8 cellular contexts compared by ENCODE assay signal in genomic region chr17:20116683-20117309, GRCh38.
DNase-seq lines count a peak whose midpoint lies in the region; ATAC-seq and TF ChIP-seq lines count a peak whose summit lies in the region.

No MANE protein-coding gene starts in this region.

- H3K27ac Mint-ChIP-seq in T-helper 2 cell treated with Interferon-gamma antibody and Interleukin-4, amounts not matched to agents 5 μg/mL and 100 μg/mL, for 36 hours, result no peak overlapping the region
- H3K27ac Mint-ChIP-seq in immature natural killer cell, result no peak overlapping the region

- H3K36me3 ChIP-seq in DOHH2 (ENCODE audit: control insufficient read depth, low read length) (no peaks in the 10 kb centered on the region), KMS-11 (ENCODE audit: insufficient read depth) (no peaks in the 10 kb centered on the region)

- H3K4me3 ChIP-seq in DOHH2 (ENCODE audit: low read length), result no peak overlapping the region
- no peak overlapping the region for H3K4me3 ChIP-seq in KMS-11 (IDR thresholded peaks at IDR 0.05; ENCODE audit: insufficient read depth, low read depth, low read length)

- H3K4me1 Mint-ChIP-seq in T-helper 2 cell treated with Interferon-gamma antibody and Interleukin-4, amounts not matched to agents 5 μg/mL and 100 μg/mL, for 36 hours (ENCODE audit: low read depth), result peaks cover 2% of the 10 kb centered on the region
- H3K4me1 Mint-ChIP-seq in immature natural killer cell, result peaks cover 0 to 2% of the 10 kb centered on the region in 2 donors

- no peak overlapping the region for H3K4me2 ChIP-seq in DOHH2 (ENCODE audit: low read length)
- H3K4me2 ChIP-seq in KMS-11, result no peak overlapping the region

- H3K9me3 ChIP-seq in DOHH2 (ENCODE audit: control insufficient read depth, insufficient read depth, low read length), result no peaks in the 10 kb centered on the region

- no peaks in the 10 kb centered on the region for H4K20me1 ChIP-seq in DOHH2 (ENCODE audit: control insufficient read depth, insufficient read depth, low read depth, low read length)
- no peaks in the 10 kb centered on the region for H4K20me1 ChIP-seq in KMS-11 (ENCODE audit: insufficient read depth)

- H3K27ac ChIP-seq in DOHH2 (ENCODE audit: low read depth, low read length) (no peak overlapping the region), KMS-11 (no peak overlapping the region)

- no peak overlapping the region for H2AFZ ChIP-seq in KMS-11 (ENCODE audit: low read depth)

- peak; percentile 32 for DNase-seq in T-helper 2 cell treated with Interferon-gamma antibody and Interleukin-4, amounts not matched to agents 5 μg/mL and 100 μg/mL, for 36 hours (ENCODE audit: low spot score)
- DNase-seq in astrocyte of the hippocampus (ENCODE audit: low read depth, low spot score) (peak; percentile 69), immature natural killer cell (peak; percentile 50 to 62 (median 60))
- peak; percentile 44 to 62 for DNase-seq in stimulated activated CD4-positive, alpha-beta T cell treated with anti-CD3 and anti-CD28 coated beads, Interleukin-2, amount 100 ng/mL, for 24 hours

- H3K9ac ChIP-seq in KMS-11, result no peak overlapping the region

- H3K36me3 Mint-ChIP-seq in T-helper 2 cell treated with Interferon-gamma antibody and Interleukin-4, amounts not matched to agents 5 μg/mL and 100 μg/mL, for 36 hours (ENCODE audit: low read depth), result no peaks in the 10 kb centered on the region
- H3K36me3 Mint-ChIP-seq in immature natural killer cell, result peaks cover 0 to 2% (median 0%) of the 10 kb centered on the region in 3 donors

- TF ChIP-seq CTCF in DOHH2 (IDR thresholded peaks at IDR 0.05; ENCODE audit: low read depth, low read length, poor library complexity, severe bottlenecking), result peak; percentile 66
- peak; percentile 77 for TF ChIP-seq CTCF in KMS-11 (conservative IDR thresholded peaks at IDR 0.05; ENCODE audit: low read depth, low read length)

- no peak for ATAC-seq in HG02642 (IDR thresholded peaks at IDR 0.05; ENCODE audit: poor library complexity, unreplicated experiment)
- ATAC-seq in GM18511 (IDR thresholded peaks at IDR 0.05; ENCODE audit: unreplicated experiment), result no peak

- H3K27me3 ChIP-seq in DOHH2 (ENCODE audit: control insufficient read depth, low read length) (no peaks in the 10 kb centered on the region), KMS-11 (ENCODE audit: insufficient read depth, low read depth) (no peaks in the 10 kb centered on the region)

- H3K4me1 ChIP-seq in DOHH2 (ENCODE audit: control insufficient read depth, low read length) (no peaks in the 10 kb centered on the region), KMS-11 (ENCODE audit: low read depth, poor library complexity, severe bottlenecking) (peaks cover 8% of the 10 kb centered on the region)

- no peaks in the 10 kb centered on the region for H3K9me3 Mint-ChIP-seq in T-helper 2 cell treated with Interferon-gamma antibody and Interleukin-4, amounts not matched to agents 5 μg/mL and 100 μg/mL, for 36 hours
- H3K9me3 Mint-ChIP-seq in immature natural killer cell, result no peaks in the 10 kb centered on the region

- H3K79me2 ChIP-seq in DOHH2 (ENCODE audit: control insufficient read depth, low read length) (no peaks in the 10 kb centered on the region), KMS-11 (ENCODE audit: insufficient read depth, low read depth) (no peaks in the 10 kb centered on the region)

- no peak overlapping the region for H3K4me3 Mint-ChIP-seq in T-helper 2 cell treated with Interferon-gamma antibody and Interleukin-4, amounts not matched to agents 5 μg/mL and 100 μg/mL, for 36 hours
- H3K4me3 Mint-ChIP-seq in immature natural killer cell, result no peak overlapping the region

- peaks cover 17% of the 10 kb centered on the region for H3K27me3 Mint-ChIP-seq in T-helper 2 cell treated with Interferon-gamma antibody and Interleukin-4, amounts not matched to agents 5 μg/mL and 100 μg/mL, for 36 hours (ENCODE audit: low read depth)
- peaks cover 4 to 5% (median 4%) of the 10 kb centered on the region in 3 donors for H3K27me3 Mint-ChIP-seq in immature natural killer cell (ENCODE audit: low read depth in 3 of 3)

- H3K9me2 ChIP-seq in DOHH2 (replicated peaks; ENCODE audit: control insufficient read depth, low read length), result no peaks in the 10 kb centered on the region

- H3F3A ChIP-seq in DOHH2 (ENCODE audit: control insufficient read depth, insufficient read depth), result no peaks in the 10 kb centered on the region
